ENCODE assay signal across 32 cellular contexts in the genomic region with DNA sequence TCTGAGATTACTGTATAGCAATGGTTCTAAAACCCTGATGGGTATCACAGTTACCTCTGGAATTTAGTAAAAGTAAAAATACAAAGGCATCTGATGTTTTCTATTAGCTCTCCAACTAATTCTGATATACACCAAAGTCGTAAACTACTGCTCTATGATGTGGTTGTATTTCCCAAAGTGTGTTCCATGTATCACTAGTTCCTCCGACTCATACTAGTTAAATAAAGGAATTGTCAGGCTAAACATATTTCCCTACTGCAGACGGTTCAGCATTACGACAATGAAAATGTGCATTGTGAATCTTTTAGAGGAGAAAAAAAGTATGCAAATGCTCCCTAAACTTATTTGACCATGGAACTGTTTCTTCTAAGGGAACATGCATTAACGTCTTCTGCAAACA. TPM values are rescaled to one million over a fixed set of nuclear protein-coding genes. Genes with fewer than 3 reads are reported as not detected.
"Had no signal": no experiment of that assay in that cellular context is flagged by ENCODE, and none has a peak within 500 bp of the region (broad histone marks: within the 10 kb centered on the region; RNA-seq: fewer than 3 reads in every experiment).

No MANE protein-coding gene starts in this region.

- FAIRE-seq: astrocyte, TTC549 had no signal

- ATAC-seq: activated CD8-positive, alpha-beta T cell treated with anti-CD3 and anti-CD28 coated beads for 36 hours; activated naive CD4-positive, alpha-beta T cell treated with anti-CD3 and anti-CD28 coated beads, Interleukin-2, amount 50 U/mL, for 72 hours; activated T-cell treated with anti-CD3 and anti-CD28 coated beads, Interleukin-2, amount 50 U/mL, for 4 hours; activated T-cell treated with anti-CD3 and anti-CD28 coated beads, Interleukin-2, amount 50 U/mL, for 72 hours; activated T-helper 17 cell treated with anti-CD3 and anti-CD28 coated beads, Interleukin-2, amount 50 U/mL, for 72 hours; body of pancreas had no signal

- DNase-seq: activated B cell treated with CpG ODN at 0.5 μM for 24 hours; activated CD4-positive, alpha-beta memory T cell treated with anti-CD3 and anti-CD28 coated beads for 36 hours; activated CD4-positive, alpha-beta T cell treated with anti-CD3 and anti-CD28 coated beads for 4 hours; activated CD4-positive, alpha-beta T cell treated with anti-CD3 and anti-CD28 coated beads, Interleukin-2, amount 10 ng/mL, durations not matched to agents 24 days and 14 days; activated CD4-positive, alpha-beta T cell treated with anti-CD3 and anti-CD28 coated beads, Interleukin-2, amount 50 U/mL, for 1 hour; activated CD4-positive, alpha-beta T cell treated with anti-CD3 and anti-CD28 coated beads, Interleukin-2, amount 50 U/mL, for 4 hours; activated CD4-positive, CD25-positive, alpha-beta regulatory T cell treated with anti-CD3 and anti-CD28 coated beads, Interleukin-2, amount 50 U/mL, for 72 hours; activated CD8-positive, alpha-beta memory T cell treated with anti-CD3 and anti-CD28 coated beads, Interleukin-2, amount 50 U/mL, for 4 hours; activated CD8-positive, alpha-beta T cell treated with anti-CD3 and anti-CD28 coated beads for 36 hours; activated effector memory CD4-positive, alpha-beta T cell treated with anti-CD3 and anti-CD28 coated beads, Interleukin-2, amount 50 U/mL, for 16 hours; activated gamma-delta T cell treated with Interleukin-2 at 50 U/mL for 16 hours; activated naive CD4-positive, alpha-beta T cell; activated naive CD4-positive, alpha-beta T cell treated with anti-CD3 and anti-CD28 coated beads for 36 hours; activated naive CD4-positive, alpha-beta T cell treated with anti-CD3 and anti-CD28 coated beads, Interleukin-2, amount 50 U/mL, for 16 hours; activated naive CD8-positive, alpha-beta T cell treated with anti-CD3 and anti-CD28 coated beads for 36 hours; activated T-cell treated with anti-CD3 and anti-CD28 coated beads for 4 hours; activated T-cell treated with anti-CD3 and anti-CD28 coated beads, Interleukin-2, amount 50 U/mL, for 1 hour; activated T-cell treated with anti-CD3 and anti-CD28 coated beads, Interleukin-2, amount 50 U/mL, for 4 hours; activated T-cell treated with anti-CD3 and anti-CD28 coated beads, Interleukin-2, amount 50 U/mL, for 72 hours; adrenal gland; amniotic stem cell; aorta; body of pancreas; brain microvascular endothelial cell; central memory CD4-positive, alpha-beta T cell; T-helper 2 cell; T-helper 9 cell had no signal

RNA-seq across cellular contexts. Expression of gene ZNF365, which starts 38.9 kb away (rescaled TPM):
- total RNA-seq: activated B cell treated with CpG ODN at 0.5 μM for 24 hours; activated CD4-positive, alpha-beta T cell treated with anti-CD3 and anti-CD28 coated beads, Interleukin-2, amount 10 ng/mL, durations not matched to agents 24 days and 14 days; activated CD8-positive, alpha-beta T cell treated with anti-CD3 and anti-CD28 coated beads for 36 hours; activated naive CD4-positive, alpha-beta T cell treated with anti-CD3 and anti-CD28 coated beads, Interleukin-2, amount 50 U/mL, for 72 hours; activated naive CD8-positive, alpha-beta T cell treated with anti-CD3 and anti-CD28 coated beads for 36 hours; activated T-helper 1 cell treated with anti-CD3 and anti-CD28 coated beads, Interleukin-12 subunit alpha, Interleukin-12 subunit beta, Interleukin-2, Interleukin-4 antibody, amounts not matched to agents 30 ng/mL and 10 ng/mL and 1 ng/mL, durations not matched to agents 14 hours and 24 hours and 36 hours had no signal
